Comparison of ENCODE assay signal across 18 cellular contexts in genomic region chr9:79054500-79054899, GRCh38.
"Had no signal": no experiment of that assay in that cellular context is flagged by ENCODE, and none has a peak within 500 bp of the region (broad histone marks: within the 10 kb centered on the region; RNA-seq: fewer than 3 reads in every experiment).

No MANE protein-coding gene starts in this region.

- H3K27me3 ChIP-seq: cardiac muscle cell, esophagus muscularis mucosa, heart left ventricle, sigmoid colon, upper lobe of right lung had no signal

- H3K4me1 ChIP-seq: esophagus muscularis mucosa, heart left ventricle, lower lobe of right lung, psoas muscle, sigmoid colon, upper lobe of right lung had no signal

- H3K27ac Mint-ChIP-seq: nephron, T-cell had no signal

- H3K36me3 ChIP-seq: cardiac muscle cell, esophagus muscularis mucosa, heart left ventricle, lower lobe of right lung, sigmoid colon, thoracic aorta, upper lobe of right lung had no signal

- H3K36me3 Mint-ChIP-seq: T-cell had no signal

- H3K27ac ChIP-seq: cardiac muscle cell, esophagus muscularis mucosa, heart left ventricle, lower lobe of right lung, psoas muscle, sigmoid colon, thoracic aorta, upper lobe of right lung had no signal

- DNase-seq: activated CD4-positive, alpha-beta T cell treated with anti-CD3 and anti-CD28 coated beads for 1 hour; activated CD4-positive, alpha-beta T cell treated with anti-CD3 and anti-CD28 coated beads, Interleukin-2, amount 50 U/mL, for 4 hours; activated naive CD4-positive, alpha-beta T cell treated with Interleukin-2 at 50 U/mL for 16 hours; activated T-cell treated with anti-CD3 and anti-CD28 coated beads for 4 hours; aorta; heart left ventricle; left colon; lower lobe of right lung; psoas muscle; sigmoid colon; stimulated activated CD4-positive, alpha-beta T cell treated with anti-CD3 and anti-CD28 coated beads, Interleukin-1b, Interleukin-23, amount 100 ng/mL, for 48 hours; T-cell; T1000; upper lobe of right lung had no signal

- H3K4me3 Mint-ChIP-seq: nephron, T-cell had no signal

- H3K9me3 ChIP-seq: esophagus muscularis mucosa, psoas muscle, sigmoid colon, thoracic aorta, upper lobe of right lung had no signal

- H3K4me3 ChIP-seq: cardiac muscle cell, esophagus muscularis mucosa, heart left ventricle, lower lobe of right lung, psoas muscle, sigmoid colon, thoracic aorta, upper lobe of right lung had no signal

- H3K4me1 Mint-ChIP-seq: nephron, T-cell had no signal
